In genomic region chr3:19029837-19030835, GRCh38 we compare ENCODE assay signal across 2 cellular contexts.
TF ChIP-seq lines count a peak whose summit lies in the region.

No MANE protein-coding gene starts in this region.

TF ChIP-seq in SK-N-SH, 30 proteins besides CTCF, POLR2A, EP300 and RAD21 (continued from another document):
- TF ChIP-seq, protein P1, sequence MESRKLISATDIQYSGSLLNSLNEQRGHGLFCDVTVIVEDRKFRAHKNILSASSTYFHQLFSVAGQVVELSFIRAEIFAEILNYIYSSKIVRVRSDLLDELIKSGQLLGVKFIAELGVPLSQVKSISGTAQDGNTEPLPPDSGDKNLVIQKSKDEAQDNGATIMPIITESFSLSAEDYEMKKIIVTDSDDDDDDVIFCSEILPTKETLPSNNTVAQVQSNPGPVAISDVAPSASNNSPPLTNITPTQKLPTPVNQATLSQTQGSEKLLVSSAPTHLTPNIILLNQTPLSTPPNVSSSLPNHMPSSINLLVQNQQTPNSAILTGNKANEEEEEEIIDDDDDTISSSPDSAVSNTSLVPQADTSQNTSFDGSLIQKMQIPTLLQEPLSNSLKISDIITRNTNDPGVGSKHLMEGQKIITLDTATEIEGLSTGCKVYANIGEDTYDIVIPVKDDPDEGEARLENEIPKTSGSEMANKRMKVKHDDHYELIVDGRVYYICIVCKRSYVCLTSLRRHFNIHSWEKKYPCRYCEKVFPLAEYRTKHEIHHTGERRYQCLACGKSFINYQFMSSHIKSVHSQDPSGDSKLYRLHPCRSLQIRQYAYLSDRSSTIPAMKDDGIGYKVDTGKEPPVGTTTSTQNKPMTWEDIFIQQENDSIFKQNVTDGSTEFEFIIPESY (IDR thresholded peaks at IDR 0.05; ENCODE audit: borderline replicate concordance, low read depth), result no peak
- no peak for TF ChIP-seq USF2 (IDR thresholded peaks at IDR 0.05; ENCODE audit: borderline replicate concordance, low read depth, low read length)
- no peak for TF ChIP-seq GABPA (IDR thresholded peaks at IDR 0.05; ENCODE audit: low read depth)
- TF ChIP-seq FOXM1 (IDR thresholded peaks at IDR 0.05; ENCODE audit: low read depth), result no peak
- no peak for TF ChIP-seq MEF2A (IDR thresholded peaks at IDR 0.05; ENCODE audit: borderline replicate concordance, low read depth)

TF ChIP-seq in neural cell, 6 proteins besides CTCF, POLR2A, EP300 and RAD21 (continued from another document):
- TF ChIP-seq, protein P2, sequence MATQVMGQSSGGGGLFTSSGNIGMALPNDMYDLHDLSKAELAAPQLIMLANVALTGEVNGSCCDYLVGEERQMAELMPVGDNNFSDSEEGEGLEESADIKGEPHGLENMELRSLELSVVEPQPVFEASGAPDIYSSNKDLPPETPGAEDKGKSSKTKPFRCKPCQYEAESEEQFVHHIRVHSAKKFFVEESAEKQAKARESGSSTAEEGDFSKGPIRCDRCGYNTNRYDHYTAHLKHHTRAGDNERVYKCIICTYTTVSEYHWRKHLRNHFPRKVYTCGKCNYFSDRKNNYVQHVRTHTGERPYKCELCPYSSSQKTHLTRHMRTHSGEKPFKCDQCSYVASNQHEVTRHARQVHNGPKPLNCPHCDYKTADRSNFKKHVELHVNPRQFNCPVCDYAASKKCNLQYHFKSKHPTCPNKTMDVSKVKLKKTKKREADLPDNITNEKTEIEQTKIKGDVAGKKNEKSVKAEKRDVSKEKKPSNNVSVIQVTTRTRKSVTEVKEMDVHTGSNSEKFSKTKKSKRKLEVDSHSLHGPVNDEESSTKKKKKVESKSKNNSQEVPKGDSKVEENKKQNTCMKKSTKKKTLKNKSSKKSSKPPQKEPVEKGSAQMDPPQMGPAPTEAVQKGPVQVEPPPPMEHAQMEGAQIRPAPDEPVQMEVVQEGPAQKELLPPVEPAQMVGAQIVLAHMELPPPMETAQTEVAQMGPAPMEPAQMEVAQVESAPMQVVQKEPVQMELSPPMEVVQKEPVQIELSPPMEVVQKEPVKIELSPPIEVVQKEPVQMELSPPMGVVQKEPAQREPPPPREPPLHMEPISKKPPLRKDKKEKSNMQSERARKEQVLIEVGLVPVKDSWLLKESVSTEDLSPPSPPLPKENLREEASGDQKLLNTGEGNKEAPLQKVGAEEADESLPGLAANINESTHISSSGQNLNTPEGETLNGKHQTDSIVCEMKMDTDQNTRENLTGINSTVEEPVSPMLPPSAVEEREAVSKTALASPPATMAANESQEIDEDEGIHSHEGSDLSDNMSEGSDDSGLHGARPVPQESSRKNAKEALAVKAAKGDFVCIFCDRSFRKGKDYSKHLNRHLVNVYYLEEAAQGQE (IDR thresholded peaks at IDR 0.05; ENCODE audit: borderline replicate concordance), result no peak
